ENCODE assay signal across 18 cellular contexts in the genomic region with DNA sequence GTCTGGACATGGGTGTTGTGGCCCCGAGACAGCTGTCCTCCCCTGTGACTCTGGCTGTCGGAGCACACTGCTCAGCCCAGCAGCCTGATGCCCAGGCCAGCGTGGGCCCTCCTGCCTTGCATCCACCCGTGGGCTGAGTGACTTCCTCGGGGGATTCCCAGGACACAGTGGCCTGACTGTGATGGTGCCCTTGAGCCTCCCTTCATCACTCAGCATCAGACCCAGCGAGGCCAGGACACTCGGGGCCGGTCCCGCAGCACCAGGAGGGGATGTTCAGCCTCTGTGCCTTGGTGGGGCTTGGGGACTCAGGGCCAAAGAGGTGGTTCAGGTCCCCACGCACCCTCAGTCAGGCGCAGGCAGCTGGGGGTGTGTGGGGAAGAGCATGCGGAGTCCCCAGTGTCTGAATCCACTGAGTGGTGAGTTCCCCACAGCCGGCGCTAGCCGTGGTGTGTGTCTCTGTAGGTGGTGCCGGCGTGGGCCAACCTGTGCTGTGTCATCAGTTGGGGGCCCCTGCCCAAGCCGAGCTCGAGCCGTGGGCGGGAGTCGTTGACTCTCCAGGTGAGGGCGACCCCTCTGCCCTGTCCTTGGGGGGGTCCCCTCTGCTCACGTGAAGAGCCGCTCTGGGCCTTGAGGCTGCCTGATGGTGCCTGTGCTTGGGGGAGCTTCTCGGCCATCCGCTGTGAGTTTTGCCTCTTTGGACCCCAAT.
"Had no signal": no experiment of that assay in that cellular context is flagged by ENCODE, and none has a peak within 500 bp of the region (broad histone marks: within the 10 kb centered on the region; RNA-seq: fewer than 3 reads in every experiment).

No MANE protein-coding gene starts in this region.

- ATAC-seq: activated T-helper 17 cell treated with anti-CD3 and anti-CD28 coated beads, Interleukin-2, amount 50 U/mL, for 72 hours; naive thymus-derived CD4-positive, alpha-beta T cell; sciatic nerve had no signal

- H3K9me3 Mint-ChIP-seq: activated naive CD4-positive, alpha-beta T cell treated with anti-CD3 and anti-CD28 coated beads for 36 hours; activated T-helper 17 cell treated with anti-CD3 and anti-CD28 coated beads, Interleukin-2, amount 50 U/mL, for 72 hours; brain had no signal

- H3K27ac Mint-ChIP-seq: activated naive CD4-positive, alpha-beta T cell treated with anti-CD3 and anti-CD28 coated beads for 36 hours; activated T-helper 17 cell treated with anti-CD3 and anti-CD28 coated beads, Interleukin-2, amount 50 U/mL, for 72 hours; naive thymus-derived CD4-positive, alpha-beta T cell had no signal

- H3K36me3 ChIP-seq: colonic mucosa, neutrophil, transverse colon, vagina had no signal

- H3K36me3 Mint-ChIP-seq: brain; naive thymus-derived CD4-positive, alpha-beta T cell had no signal

- H3K4me1 ChIP-seq: colonic mucosa, transverse colon had no signal

- H3K4me1 Mint-ChIP-seq: activated T-helper 17 cell treated with anti-CD3 and anti-CD28 coated beads, Interleukin-2, amount 50 U/mL, for 72 hours had no signal

- DNase-seq: activated CD4-positive, alpha-beta T cell treated with anti-CD3 and anti-CD28 coated beads, Interleukin-2, amount 50 U/mL, for 4 hours; activated naive CD4-positive, alpha-beta T cell treated with anti-CD3 and anti-CD28 coated beads for 36 hours; activated T-cell treated with anti-CD3 and anti-CD28 coated beads, Interleukin-2, amount 50 U/mL, for 1 hour; central memory CD4-positive, alpha-beta T cell; colonic mucosa; effector memory CD4-positive, alpha-beta T cell; heart right ventricle; mesenchymal stem cell; naive thymus-derived CD4-positive, alpha-beta T cell; stimulated activated naive CD4-positive, alpha-beta T cell treated with Interleukin-2 at 50 U/mL for 16 hours; SW 1271; transverse colon had no signal

- H3K9me3 ChIP-seq: colonic mucosa, esophagus muscularis mucosa, heart right ventricle, neutrophil, transverse colon, vagina had no signal

- H3K27ac ChIP-seq: colonic mucosa, esophagus muscularis mucosa, heart right ventricle, neutrophil, transverse colon, vagina had no signal

- H3K4me3 Mint-ChIP-seq: activated naive CD4-positive, alpha-beta T cell treated with anti-CD3 and anti-CD28 coated beads for 36 hours; activated T-helper 17 cell treated with anti-CD3 and anti-CD28 coated beads, Interleukin-2, amount 50 U/mL, for 72 hours; brain; naive thymus-derived CD4-positive, alpha-beta T cell had no signal

- H3K27me3 Mint-ChIP-seq: activated T-helper 17 cell treated with anti-CD3 and anti-CD28 coated beads, Interleukin-2, amount 50 U/mL, for 72 hours; brain had no signal

- H3K4me3 ChIP-seq: colonic mucosa, esophagus muscularis mucosa, heart right ventricle, transverse colon, vagina had no signal
